ENCODE assay signal across 1 cellular context in the genomic region with DNA sequence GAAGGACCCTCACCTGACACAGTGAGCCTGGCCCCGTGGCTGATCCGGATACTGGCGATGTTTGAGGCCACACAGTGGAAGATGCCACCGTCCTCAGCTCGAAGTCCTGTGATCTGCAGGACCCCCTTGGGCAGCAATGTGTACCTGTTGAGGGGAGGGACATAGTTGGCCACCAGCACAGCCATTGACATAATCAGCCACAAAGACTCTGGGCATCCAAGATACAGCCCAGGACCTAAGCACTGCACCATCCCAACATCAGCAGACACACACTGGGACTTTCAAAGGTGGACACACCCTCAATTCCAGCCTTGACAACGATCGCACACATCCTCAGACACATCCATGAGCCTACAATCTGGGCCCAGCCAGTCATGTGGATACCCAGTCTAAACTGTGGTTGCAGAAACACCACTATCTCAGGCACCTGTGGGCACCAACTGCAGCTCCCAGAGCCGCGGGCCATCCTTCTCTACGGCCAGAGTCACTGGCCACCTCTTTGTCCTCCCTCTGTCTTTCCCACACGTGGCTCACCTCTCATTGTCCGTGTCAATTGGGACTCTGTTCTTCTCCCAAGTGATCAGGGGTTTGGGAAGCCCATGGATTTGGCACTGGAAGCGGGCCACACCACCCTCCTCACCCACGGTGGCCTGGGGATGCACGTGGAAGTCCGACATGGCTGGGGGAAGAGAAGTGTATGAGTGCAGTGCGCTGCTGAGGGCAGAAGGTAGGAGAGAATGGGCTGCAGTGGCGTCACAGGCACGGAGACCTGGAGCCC.
TF ChIP-seq lines count a peak whose summit lies in the region.

No MANE protein-coding gene starts in this region.

TF ChIP-seq in HepG2, 621 proteins besides CTCF, POLR2A, EP300 and RAD21:
- TF ChIP-seq RBM22 (optimal IDR thresholded peaks at IDR 0.05; ENCODE audit: low read length): peak; percentile 49
- TF ChIP-seq PTBP1 (IDR thresholded peaks at IDR 0.05; ENCODE audit: low read depth, low read length, poor library complexity, severe bottlenecking): no peak
